In the genomic region with DNA sequence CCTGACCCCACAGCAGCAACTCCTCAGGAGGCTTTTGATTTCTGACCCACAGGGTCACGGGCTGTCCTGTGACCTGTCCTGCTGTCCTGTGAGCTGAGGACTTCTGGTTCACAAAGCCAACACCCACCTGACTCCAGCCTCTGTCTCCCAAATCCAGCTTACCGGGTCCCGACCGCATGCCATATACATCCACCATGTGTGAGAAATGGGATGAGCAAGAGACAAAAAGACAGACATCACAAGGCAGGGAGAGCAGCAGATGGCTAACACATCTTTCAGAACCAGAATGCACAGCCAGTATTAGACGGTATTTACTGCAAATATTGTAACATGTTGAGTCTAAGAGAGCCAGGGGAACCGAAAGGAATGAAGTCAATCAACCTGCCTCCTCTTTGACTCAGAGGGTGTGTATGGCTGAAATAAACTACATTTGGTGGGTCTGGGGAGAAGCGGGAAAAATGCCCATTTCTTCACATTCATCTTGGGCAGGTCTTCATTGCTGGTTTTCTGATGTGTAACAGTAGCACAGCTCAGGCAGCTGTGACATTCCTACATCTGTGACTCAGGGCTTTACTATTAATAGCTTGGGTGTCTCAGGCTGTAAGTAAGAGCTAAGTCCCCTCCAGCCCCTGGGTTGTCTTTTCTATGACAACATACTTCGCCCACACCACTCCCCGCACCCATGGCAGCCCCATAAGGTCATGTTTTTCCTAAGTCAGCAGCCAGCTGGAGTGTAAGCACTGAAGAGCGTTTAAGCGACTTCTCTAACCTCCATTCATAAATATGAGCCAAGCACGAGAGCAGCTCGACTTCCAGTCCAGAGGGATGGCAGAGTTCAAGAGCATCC, we compare ENCODE assay signal across 8 cellular contexts. TPM values are rescaled to one million over a fixed set of nuclear protein-coding genes. Genes with fewer than 3 reads are reported as not detected.
DNase-seq lines count a peak whose midpoint lies in the region; ATAC-seq, FAIRE-seq and TF ChIP-seq lines count a peak whose summit lies in the region.

No MANE protein-coding gene starts in this region.

- WGBS in GM12878 (ENCODE audit: insufficient coverage, insufficient replicate concordance, low lambda C conversion rate, missing lambda C conversion rate), result 5% methylated on average over 13 of the region's 13 CpGs

- SMC1A ChIA-PET in GM12878 (lab: Charles Lee; ENCODE audit: uncharacterized antibody, unreplicated experiment), result no interaction called here

- H3K27ac ChIP-seq in GM12878 (ENCODE audit: control insufficient read depth, insufficient read depth), result no peak overlapping the region
- H3K27ac ChIP-seq in subcutaneous abdominal adipose tissue (ENCODE audit: low read depth, low read length), result peak overlapping the region; percentile 50

- H3K4me3 ChIP-seq in GM12878 (no peak overlapping the region), subcutaneous abdominal adipose tissue (ENCODE audit: low read depth in 1 of 5, low read length in 5 of 5) (peak overlapping the region in 4 of 5 donors; percentile 65 to 82 (median 76))

- RAD21 ChIA-PET in GM12878 (lab: Charles Lee; ENCODE audit: unreplicated experiment), result no interaction called here

- no peaks in the 10 kb centered on the region for H3K36me3 ChIP-seq in GM12878 (ENCODE audit: control insufficient read depth in 2 of 2, insufficient read depth in 2 of 2, low read length in 1 of 2)
- H3K36me3 ChIP-seq in subcutaneous abdominal adipose tissue (ENCODE audit: control insufficient read depth in 5 of 5, insufficient read depth in 5 of 5, low read length in 5 of 5), result no peaks in the 10 kb centered on the region

- H3K4me1 ChIP-seq in GM12878 (ENCODE audit: control insufficient read depth, insufficient read depth, low read length), result peaks cover 2% of the 10 kb centered on the region; the same call in 1 of the 2 replicates
- H3K4me1 ChIP-seq in subcutaneous abdominal adipose tissue (ENCODE audit: control insufficient read depth in 5 of 5, insufficient read depth in 5 of 5, low read length in 5 of 5), result peaks cover 2 to 59% (median 44%) of the 10 kb centered on the region in 5 donors

- H3K4me2 ChIP-seq in GM12878 (ENCODE audit: control insufficient read depth, insufficient read depth), result no peak overlapping the region

- no peaks in the 10 kb centered on the region for H3K9me3 ChIP-seq in GM12878 (replicated peaks; ENCODE audit: control insufficient read depth, insufficient read depth, low read length)
- H3K9me3 ChIP-seq in subcutaneous abdominal adipose tissue (ENCODE audit: control insufficient read depth in 5 of 5, low read length in 5 of 5), result no peaks in the 10 kb centered on the region

- POLR2A ChIA-PET in GM12878 (lab: Charles Lee), result no interaction called here

- no peak for TF ChIP-seq CTCF in GM12878 (IDR thresholded peaks at IDR 0.05 in 2 of 3, conservative IDR thresholded peaks at IDR 0.05 in 1 of 3; ENCODE audit: control insufficient read depth in 2 of 3, extremely low read depth in 1 of 3, insufficient read depth in 1 of 3, low read depth in 3 of 3, low read length in 3 of 3)

- H3K79me2 ChIP-seq in GM12878 (ENCODE audit: control insufficient read depth, insufficient read depth, low read length), result no peaks in the 10 kb centered on the region

- FAIRE-seq in GM12878 (lab: Jason Lieb, UNC), result peak; percentile 64

- intact Hi-C loops in GM12878 (cut with micrococcal nuclease; ENCODE audit: unreplicated experiment), result no loop called here

- CTCF ChIA-PET in GM12878 (lab: Yijun Ruan, JAX), result interaction anchor here (0.9 kb wide), 1 partner anchor 1518 kb away, joined by 3 read pairs; no protein-coding TSS in a partner anchor

- no peak overlapping the region for H2AFZ ChIP-seq in GM12878 (ENCODE audit: control insufficient read depth, low read depth, low read length)

- DNase-seq in DMS153 treated with DMSO at 0.1 percent for 48 hours (lab: John Stamatoyannopoulos, UW; ENCODE audit: unreplicated experiment) (peak; percentile 31), GM12878 (ENCODE audit: low read depth, low spot score) (no peak), islet precursor cell (peak; percentile 94), NCI-H2081 (lab: John Stamatoyannopoulos, UW) (no peak)
- no peak for DNase-seq in stimulated activated CD4-positive, alpha-beta T cell treated with anti-CD3 and anti-CD28 coated beads, Interleukin-4, amount 100 ng/mL, for 4 hours

- H3K9ac ChIP-seq in GM12878 (ENCODE audit: control insufficient read depth, insufficient read depth, low read length) (no peak overlapping the region), subcutaneous abdominal adipose tissue (ENCODE audit: low read length in 5 of 5) (peak overlapping the region in 2 of 5 donors; percentile 55 to 72)

- peaks cover 6 to 9% of the 10 kb centered on the region in 2 experiments; a peak in 3 of 4 replicates for H3K27me3 ChIP-seq in GM12878 (replicated peaks in 1 of 2; ENCODE audit: control insufficient read depth in 2 of 2, insufficient read depth in 2 of 2, low read length in 1 of 2)
- H3K27me3 ChIP-seq in subcutaneous abdominal adipose tissue (ENCODE audit: control insufficient read depth in 5 of 5, insufficient read depth in 4 of 5, low read length in 5 of 5), result peaks cover 0 to 6% (median 0%) of the 10 kb centered on the region in 5 donors

- H4K20me1 ChIP-seq in GM12878 (ENCODE audit: control insufficient read depth, insufficient read depth), result no peaks in the 10 kb centered on the region

- no TSS peak for BruUV-seq in GM12878 (replicated peaks; lab: Mats Ljungman, UMichigan)

- TF ChIP-seq EP300 in GM12878 (IDR thresholded peaks at IDR 0.05; ENCODE audit: borderline replicate concordance in 1 of 2, control insufficient read depth in 1 of 2, low read depth in 2 of 2, low read length in 2 of 2), result no peak

- ATAC-seq in HG03378 (IDR thresholded peaks at IDR 0.05; ENCODE audit: unreplicated experiment) (peak; percentile 25), GM12878 (peak; percentile 61), GM19467 (IDR thresholded peaks at IDR 0.05; ENCODE audit: unreplicated experiment) (no peak)

- no peak for TF ChIP-seq RAD21 in GM12878 (IDR thresholded peaks at IDR 0.05; ENCODE audit: insufficient read depth, low read depth, low read length)

- no peak for TF ChIP-seq POLR2A in GM12878 (IDR thresholded peaks at IDR 0.05; ENCODE audit: low read depth, low read length)

- in situ Hi-C loops in GM12878 (cut with MboI), result no loop called here

TF ChIP-seq in GM12878, 131 proteins besides CTCF, POLR2A, EP300 and RAD21 (continues in another document):
- TF ChIP-seq SIX5 (IDR thresholded peaks at IDR 0.05; ENCODE audit: low read depth, low read length, severe bottlenecking) (no peak), JUNB (IDR thresholded peaks at IDR 0.05) (peak; percentile 26; the same call in 1 of the 2 replicates)
- TF ChIP-seq, protein P1, sequence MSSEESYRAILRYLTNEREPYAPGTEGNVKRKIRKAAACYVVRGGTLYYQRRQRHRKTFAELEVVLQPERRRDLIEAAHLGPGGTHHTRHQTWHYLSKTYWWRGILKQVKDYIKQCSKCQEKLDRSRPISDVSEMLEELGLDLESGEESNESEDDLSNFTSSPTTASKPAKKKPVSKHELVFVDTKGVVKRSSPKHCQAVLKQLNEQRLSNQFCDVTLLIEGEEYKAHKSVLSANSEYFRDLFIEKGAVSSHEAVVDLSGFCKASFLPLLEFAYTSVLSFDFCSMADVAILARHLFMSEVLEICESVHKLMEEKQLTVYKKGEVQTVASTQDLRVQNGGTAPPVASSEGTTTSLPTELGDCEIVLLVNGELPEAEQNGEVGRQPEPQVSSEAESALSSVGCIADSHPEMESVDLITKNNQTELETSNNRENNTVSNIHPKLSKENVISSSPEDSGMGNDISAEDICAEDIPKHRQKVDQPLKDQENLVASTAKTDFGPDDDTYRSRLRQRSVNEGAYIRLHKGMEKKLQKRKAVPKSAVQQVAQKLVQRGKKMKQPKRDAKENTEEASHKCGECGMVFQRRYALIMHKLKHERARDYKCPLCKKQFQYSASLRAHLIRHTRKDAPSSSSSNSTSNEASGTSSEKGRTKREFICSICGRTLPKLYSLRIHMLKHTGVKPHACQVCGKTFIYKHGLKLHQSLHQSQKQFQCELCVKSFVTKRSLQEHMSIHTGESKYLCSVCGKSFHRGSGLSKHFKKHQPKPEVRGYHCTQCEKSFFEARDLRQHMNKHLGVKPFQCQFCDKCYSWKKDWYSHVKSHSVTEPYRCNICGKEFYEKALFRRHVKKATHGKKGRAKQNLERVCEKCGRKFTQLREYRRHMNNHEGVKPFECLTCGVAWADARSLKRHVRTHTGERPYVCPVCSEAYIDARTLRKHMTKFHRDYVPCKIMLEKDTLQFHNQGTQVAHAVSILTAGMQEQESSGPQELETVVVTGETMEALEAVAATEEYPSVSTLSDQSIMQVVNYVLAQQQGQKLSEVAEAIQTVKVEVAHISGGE (CRISPR knock-in tag; IDR thresholded peaks at IDR 0.05), result no peak
- TF ChIP-seq, protein P2, sequence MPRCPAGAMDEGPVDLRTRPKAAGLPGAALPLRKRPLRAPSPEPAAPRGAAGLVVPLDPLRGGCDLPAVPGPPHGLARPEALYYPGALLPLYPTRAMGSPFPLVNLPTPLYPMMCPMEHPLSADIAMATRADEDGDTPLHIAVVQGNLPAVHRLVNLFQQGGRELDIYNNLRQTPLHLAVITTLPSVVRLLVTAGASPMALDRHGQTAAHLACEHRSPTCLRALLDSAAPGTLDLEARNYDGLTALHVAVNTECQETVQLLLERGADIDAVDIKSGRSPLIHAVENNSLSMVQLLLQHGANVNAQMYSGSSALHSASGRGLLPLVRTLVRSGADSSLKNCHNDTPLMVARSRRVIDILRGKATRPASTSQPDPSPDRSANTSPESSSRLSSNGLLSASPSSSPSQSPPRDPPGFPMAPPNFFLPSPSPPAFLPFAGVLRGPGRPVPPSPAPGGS (IDR thresholded peaks at IDR 0.05; ENCODE audit: borderline replicate concordance, insufficient read depth, low read depth, low read length, poor library complexity, severe bottlenecking), result peak; percentile 45

RNA-seq across cellular contexts. Expression of gene ABLIM1, which starts 25.0 kb away (rescaled TPM):
- total RNA-seq in GM12878 (2013; cell fraction: nucleolus; rRNA removed), result 40.9 and 58.6 TPM in 2 replicates
- total RNA-seq in GM12878 (2014; rRNA removed) (20.7 and 22.0 TPM in 2 replicates), GM12878 (2014; rRNA removed; fragmentation: Illumina TruSeq; extraction: Trizol) (29.2 and 30.5 TPM in 2 replicates), GM12878 (2021) (40.7 and 45.3 TPM in 2 replicates)
- polyA plus RNA-seq in GM12878 (2011; ENCODE audit: low read depth), result 34.6 TPM
- polyA plus RNA-seq in GM12878 (2011; rRNA removed) (23.6 and 33.6 TPM in 2 replicates), GM12878 (2014; fragmentation: Illumina TruSeq; extraction: Trizol) (50.5 and 63.4 TPM in 2 replicates), GM12878 (2014; fragmentation: Nextera tagmentation; extraction: Ambion mirVana) (10 to 100 TPM; 14.2 to 25.7 TPM), GM12878 (2014; rRNA removed) (24.0 and 29.3 TPM in 2 replicates), GM12878 (2016; fragmentation: Nextera tagmentation; extraction: Ambion mirVana) (10 to 100 TPM; 23.7 to 27.0 TPM)
- 31.4 and 38.9 TPM in 2 replicates for polyA plus RNA-seq in GM12878 (2011; cell fraction: cytosol; rRNA removed)
- polyA plus RNA-seq in GM12878 (2011; cell fraction: nucleus; rRNA removed), result 26.2 and 30.8 TPM in 2 replicates
- 26.9 and 34.9 TPM in 2 replicates for polyA plus RNA-seq in GM12878 (2012)
- 54.9 and 60.1 TPM in 2 replicates for polyA minus RNA-seq in GM12878 (2011; rRNA and poly(A)+ RNA removed)
- polyA minus RNA-seq in GM12878 (2011; cell fraction: cytosol; rRNA and poly(A)+ RNA removed), result 17.0 and 19.2 TPM in 2 replicates
- 20.4 and 29.8 TPM in 2 replicates for polyA minus RNA-seq in GM12878 (2011; cell fraction: nucleus; rRNA and poly(A)+ RNA removed)

Comparison
In these comparisons a context has a peak if more than half of its experiments do, and no peak if none do; other contexts are left out.
1. DNase-seq: peak in DMS153 treated with DMSO at 0.1 percent for 48 hours (single experiment) and islet precursor cell (single experiment); none in GM12878 (single experiment), stimulated activated CD4-positive, alpha-beta T cell treated with anti-CD3 and anti-CD28 coated beads, Interleukin-4, amount 100 ng/mL, for 4 hours (0 of 2) and NCI-H2081 (0 of 2).